10 cellular contexts compared by ENCODE assay signal in genomic region chr16:28688327-28688952, GRCh38. TPM values are rescaled to one million over a fixed set of nuclear protein-coding genes. Genes with fewer than 3 reads are reported as not detected.
DNase-seq lines count a peak whose midpoint lies in the region; ATAC-seq and TF ChIP-seq lines count a peak whose summit lies in the region.
"Not testable (repeated sequence)": the region's sequence is repeated elsewhere in the genome, so short reads cannot be mapped to it uniquely, and the experiment has no call there.
"Had no signal": no experiment of that assay in that cellular context is flagged by ENCODE, and none has a peak within 500 bp of the region (broad histone marks: within the 10 kb centered on the region; RNA-seq: fewer than 3 reads in every experiment).

No MANE protein-coding gene starts in this region.

- in situ Hi-C loops in gastrocnemius medialis (cut with MboI; ENCODE audit: low sequenced_read_pairs in 4 of 4): not testable (repeated sequence)

- H3K4me3 Mint-ChIP-seq in CD4-positive, alpha-beta T cell; activated CD4-positive, alpha-beta T cell treated with anti-CD3 and anti-CD28 coated beads for 36 hours: not testable (repeated sequence)
- peak overlapping the region; percentile 65 for H3K4me3 Mint-ChIP-seq in central memory CD8-positive, alpha-beta T cell

- not testable (repeated sequence) for H3K36me3 Mint-ChIP-seq in CD4-positive, alpha-beta T cell (ENCODE audit: low read depth); activated CD4-positive, alpha-beta T cell treated with anti-CD3 and anti-CD28 coated beads for 36 hours (ENCODE audit: low read depth); central memory CD8-positive, alpha-beta T cell (ENCODE audit: insufficient read depth)

- not testable (repeated sequence) for H3K4me3 ChIP-seq in left lung, gastrocnemius medialis

- not testable (repeated sequence) for TF ChIP-seq CTCF in CD4-positive, alpha-beta T cell (IDR thresholded peaks at IDR 0.05); left lung (IDR thresholded peaks at IDR 0.05); gastrocnemius medialis (IDR thresholded peaks at IDR 0.05 in 4 of 5, conservative IDR thresholded peaks at IDR 0.05 in 1 of 5)

- TF ChIP-seq POLR2A in gastrocnemius medialis (IDR thresholded peaks at IDR 0.05): not testable (repeated sequence)

- intact Hi-C loops in CD4-positive, alpha-beta T cell (cut with DNase I, micrococcal nuclease); activated CD4-positive, alpha-beta T cell treated with anti-CD3 and anti-CD28 coated beads for 36 hours (cut with DNase I, micrococcal nuclease); left lung (cut with DNase I); gastrocnemius medialis (cut with DNase I; ENCODE audit: low total_unique reads): not testable (repeated sequence)

- H3K4me1 Mint-ChIP-seq in CD4-positive, alpha-beta T cell (ENCODE audit: low read depth); activated CD4-positive, alpha-beta T cell treated with anti-CD3 and anti-CD28 coated beads for 36 hours; central memory CD8-positive, alpha-beta T cell: not testable (repeated sequence)

- CTCF ChIA-PET in CD4-positive, alpha-beta T cell (lab: Charles Lee); activated CD4-positive, alpha-beta T cell treated with anti-CD3 and anti-CD28 coated beads for 36 hours (lab: Charles Lee): not testable (repeated sequence)

- H3K27ac ChIP-seq in CD4-positive, alpha-beta T cell (ENCODE audit: low read depth, low read length); left lung; gastrocnemius medialis: not testable (repeated sequence)

- H3K27me3 ChIP-seq in CD4-positive, alpha-beta T cell (ENCODE audit: control insufficient read depth, insufficient read depth, low read length); left lung; gastrocnemius medialis: not testable (repeated sequence)

- H3K9me3 ChIP-seq in CD4-positive, alpha-beta T cell (ENCODE audit: control insufficient read depth, low read length); left lung; gastrocnemius medialis: not testable (repeated sequence)

- H3K27me3 Mint-ChIP-seq in CD4-positive, alpha-beta T cell; activated CD4-positive, alpha-beta T cell treated with anti-CD3 and anti-CD28 coated beads for 36 hours; central memory CD8-positive, alpha-beta T cell: not testable (repeated sequence)

- not testable (repeated sequence) for H3K27ac Mint-ChIP-seq in CD4-positive, alpha-beta T cell; activated CD4-positive, alpha-beta T cell treated with anti-CD3 and anti-CD28 coated beads for 36 hours; central memory CD8-positive, alpha-beta T cell (ENCODE audit: low read depth)

- ATAC-seq in CD4-positive, alpha-beta T cell (ENCODE audit: poor library complexity): peak; percentile 94
- ATAC-seq in GM21381 (IDR thresholded peaks at IDR 0.05; ENCODE audit: unreplicated experiment): peak; percentile 80
- peak; percentile 84 for ATAC-seq in HG02642 (IDR thresholded peaks at IDR 0.05; ENCODE audit: poor library complexity, unreplicated experiment)
- ATAC-seq in HG03520 (IDR thresholded peaks at IDR 0.05; ENCODE audit: unreplicated experiment): peak; percentile 55
- ATAC-seq in activated CD4-positive, alpha-beta T cell treated with anti-CD3 and anti-CD28 coated beads for 36 hours: peak; percentile 94
- peak; percentile 97 for ATAC-seq in central memory CD8-positive, alpha-beta T cell (replicated peaks; ENCODE audit: extremely low read depth, poor library complexity, severe bottlenecking)
- ATAC-seq in left lung: peak; percentile 100
- peak; percentile 79 to 95 for ATAC-seq in gastrocnemius medialis

- not testable (repeated sequence) for DNase-seq in CD4-positive, alpha-beta T cell; activated CD4-positive, alpha-beta T cell treated with anti-CD3 and anti-CD28 coated beads for 36 hours; central memory CD8-positive, alpha-beta T cell (ENCODE audit: low spot score in 2 of 2); left lung; gastrocnemius medialis

- H3K4me1 ChIP-seq in left lung, gastrocnemius medialis: not testable (repeated sequence)

- not testable (repeated sequence) for H3K9me3 Mint-ChIP-seq in CD4-positive, alpha-beta T cell; activated CD4-positive, alpha-beta T cell treated with anti-CD3 and anti-CD28 coated beads for 36 hours (ENCODE audit: low read depth); central memory CD8-positive, alpha-beta T cell

- not testable (repeated sequence) for H3K36me3 ChIP-seq in left lung, gastrocnemius medialis

- POLR2A ChIA-PET in CD4-positive, alpha-beta T cell (lab: Charles Lee); activated CD4-positive, alpha-beta T cell treated with anti-CD3 and anti-CD28 coated beads for 36 hours (lab: Charles Lee): not testable (repeated sequence)

RNA-seq across cellular contexts. Expression of gene EIF3C, which starts 22.8 kb away (rescaled TPM):
- 100 to 1,000 TPM; 220 to 237 TPM for total RNA-seq in CD4-positive, alpha-beta T cell
- 100 to 1,000 TPM; 877 to 952 TPM for total RNA-seq in activated CD4-positive, alpha-beta T cell treated with anti-CD3 and anti-CD28 coated beads for 36 hours
- 100 to 1,000 TPM; 354 to 395 TPM for total RNA-seq in left lung
- 100 to 1,000 TPM; 146 to 363 (median 247) TPM for total RNA-seq in gastrocnemius medialis

RNA-seq across cellular contexts. Expression of gene NPIPB8, which starts 50.6 kb away (rescaled TPM):
- under 1 TPM in 1 of 2 experiments, not detected in 1; 0.58 TPM for total RNA-seq in CD4-positive, alpha-beta T cell
- total RNA-seq in activated CD4-positive, alpha-beta T cell treated with anti-CD3 and anti-CD28 coated beads for 36 hours: under 1 TPM in 1 of 2 experiments, not detected in 1; 0.37 TPM
- under 1 TPM; 0.16 to 0.38 TPM for total RNA-seq in left lung
- under 1 TPM in 1 of 4 donors, not detected in 3; 0.31 TPM for total RNA-seq in gastrocnemius medialis
- total RNA-seq: epithelial cell of proximal tubule, frontal cortex had no signal
